Comparison of ENCODE assay signal across 1 cellular context in the genomic region with DNA sequence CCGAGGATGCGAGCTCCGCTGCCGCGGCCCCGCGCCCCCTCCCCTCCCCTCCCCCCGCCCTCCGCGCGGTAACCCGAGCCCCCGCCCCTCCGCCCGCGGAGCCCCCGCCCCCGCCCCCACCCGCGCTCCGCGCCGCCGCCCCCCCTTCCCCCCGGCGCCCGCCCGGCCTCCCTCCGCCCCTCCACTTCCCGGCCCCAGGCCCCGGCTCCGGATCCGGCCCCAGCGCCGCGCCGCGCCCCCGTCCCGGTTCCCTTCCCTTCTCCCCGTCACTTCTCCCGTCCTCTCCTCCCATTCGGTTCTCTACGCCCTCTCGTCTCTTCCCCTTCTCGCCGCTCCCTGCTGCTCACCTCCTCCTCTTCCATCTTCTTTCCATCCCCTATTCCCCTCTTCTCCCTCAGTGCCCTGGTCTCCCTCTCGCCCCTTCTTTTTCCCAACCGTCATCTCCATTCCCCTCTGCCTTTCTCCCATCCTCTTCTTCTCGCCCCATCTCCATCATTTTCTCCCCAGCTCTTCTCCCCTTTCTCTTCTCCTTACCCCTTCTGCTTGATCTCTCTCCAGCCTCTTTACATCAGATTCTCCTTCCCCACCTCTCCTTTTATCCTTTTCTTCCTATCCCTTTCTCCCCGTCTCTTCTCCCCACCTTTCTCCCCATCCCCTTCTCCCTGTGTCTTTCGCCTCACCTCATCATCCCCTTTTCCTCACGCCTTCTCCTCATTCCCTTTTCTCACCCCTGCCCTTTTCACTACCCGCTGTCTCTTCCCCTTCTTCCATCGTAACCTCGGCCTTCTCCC.
TF ChIP-seq lines count a peak whose summit lies in the region.

TSS of gene DCHS1 (minus strand) at position 20 of the 791 bp plus-strand sequence. CDS start 14,196 bp downstream, outside the sequence.

TF ChIP-seq in liver, 16 proteins besides CTCF, POLR2A, EP300 and RAD21 (continued from another document):
- no peak for TF ChIP-seq ZBTB33 (IDR thresholded peaks at IDR 0.05)
- no peak for TF ChIP-seq FOXA1 (IDR thresholded peaks at IDR 0.05)
- no peak for TF ChIP-seq JUND (IDR thresholded peaks at IDR 0.05)
- no peak for TF ChIP-seq HNF4A (conservative IDR thresholded peaks at IDR 0.05)
- no peak for TF ChIP-seq FOXA2 (IDR thresholded peaks at IDR 0.05)
- no peak for TF ChIP-seq MAX (IDR thresholded peaks at IDR 0.05)
- no peak for TF ChIP-seq EGR1 (IDR thresholded peaks at IDR 0.05; ENCODE audit: low read depth in 2 of 2)
- TF ChIP-seq NR2F2 (IDR thresholded peaks at IDR 0.05), result no peak
